17 cellular contexts compared by ENCODE assay signal in genomic region chr9:123265833-123266232, GRCh38. TPM values are rescaled to one million over a fixed set of nuclear protein-coding genes. Genes with fewer than 3 reads are reported as not detected.
DNase-seq lines count a peak whose midpoint lies in the region; ATAC-seq and TF ChIP-seq lines count a peak whose summit lies in the region.
"Had no signal": no experiment of that assay in that cellular context is flagged by ENCODE, and none has a peak within 500 bp of the region (broad histone marks: within the 10 kb centered on the region; RNA-seq: fewer than 3 reads in every experiment).

No MANE protein-coding gene starts in this region.

- TF ChIP-seq CTCF in GM12865 (IDR thresholded peaks at IDR 0.05; ENCODE audit: insufficient read depth, low read depth, low read length, missing control alignments) (no peak), neural crest cell (conservative IDR thresholded peaks at IDR 0.05) (no peak)

- peaks cover 39% of the 10 kb centered on the region for H3K4me1 ChIP-seq in HUES64 (ENCODE audit: insufficient read depth, low read length)
- H3K4me1 ChIP-seq: SJCRH30 had no signal

- H3K36me3 ChIP-seq in HUES64 (ENCODE audit: insufficient read depth, low read length), result no peaks in the 10 kb centered on the region
- H3K36me3 ChIP-seq: ascending aorta, SJCRH30, tibial nerve had no signal

- H3K4me1 Mint-ChIP-seq in T-helper 17 cell (peaks cover 43% of the 10 kb centered on the region), neural crest cell (peaks cover 30% of the 10 kb centered on the region)

- H3K27me3 ChIP-seq in HUES64 (ENCODE audit: insufficient read depth, low read length), result peaks cover 12% of the 10 kb centered on the region; the same call in 1 of the 2 replicates
- H3K27me3 ChIP-seq: ascending aorta, SJCRH30, tibial nerve had no signal

- no peak for ATAC-seq in T-helper 17 cell
- no peak for ATAC-seq in GM19463 (IDR thresholded peaks at IDR 0.05; ENCODE audit: unreplicated experiment)

- WGBS in HUES64, result 89% methylated on average over 4 of the region's 4 CpGs

- DNase-seq in GM12865 (ENCODE audit: low read depth), result peak; percentile 46
- DNase-seq in T-helper 17 cell, result no peak
- no peak for DNase-seq in neural crest cell (ENCODE audit: low read depth, low spot score)
- no peak for DNase-seq in activated gamma-delta T cell (lab: John Stamatoyannopoulos, UW)
- DNase-seq in activated CD4-positive, CD25-positive, alpha-beta regulatory T cell (lab: John Stamatoyannopoulos, UW), result no peak
- DNase-seq: activated effector memory CD4-positive, alpha-beta T cell treated with Interleukin-2 at 50 U/mL for 16 hours; dermis blood vessel endothelial cell; GF-D8; HFFc6; NCI-H2081 treated with DMSO at 0.1 percent for 48 hours; NCI-H748 treated with DMSO at 0.1 percent for 48 hours; SJCRH30 had no signal

- no peak overlapping the region for H3K27ac ChIP-seq in HUES64 (ENCODE audit: low read depth, low read length)
- H3K27ac ChIP-seq: ascending aorta, hepatocyte, SJCRH30, tibial nerve had no signal

- H3K27me3 Mint-ChIP-seq in T-helper 17 cell, result no peaks in the 10 kb centered on the region
- H3K27me3 Mint-ChIP-seq in neural crest cell (ENCODE audit: low read depth), result peaks cover 8% of the 10 kb centered on the region

- H3K9me3 ChIP-seq in HUES64 (ENCODE audit: insufficient read depth, low read depth, low read length) (no peaks in the 10 kb centered on the region), T-helper 17 cell (ENCODE audit: control insufficient read depth, low read length, poor library complexity, severe bottlenecking) (no peaks in the 10 kb centered on the region)
- H3K9me3 ChIP-seq: ascending aorta, SJCRH30, tibial nerve had no signal

- H3K9me3 Mint-ChIP-seq in neural crest cell, result no peaks in the 10 kb centered on the region
- H3K9me3 Mint-ChIP-seq: HFFc6 had no signal

- no peak overlapping the region for H3K9ac ChIP-seq in HUES64 (ENCODE audit: low read depth, low read length)

- no peak overlapping the region for H3K4me3 ChIP-seq in GM12865 (ENCODE audit: low read depth, low read length)
- H3K4me3 ChIP-seq in HUES64 (ENCODE audit: low read length), result peak overlapping the region; percentile 66; the same call in 1 of the 2 replicates
- H3K4me3 ChIP-seq: ascending aorta, hepatocyte, SJCRH30, tibial nerve had no signal

- H3K27ac Mint-ChIP-seq in T-helper 17 cell (peak overlapping the region; percentile 90), neural crest cell (ENCODE audit: unreplicated experiment) (no peak overlapping the region)
- H3K27ac Mint-ChIP-seq: HFFc6 had no signal

- H3K4me3 Mint-ChIP-seq in T-helper 17 cell, result peak overlapping the region; percentile 94
- peak overlapping the region; percentile 48 for H3K4me3 Mint-ChIP-seq in neural crest cell
- H3K4me3 Mint-ChIP-seq: HFFc6 had no signal

- no peaks in the 10 kb centered on the region for H3K36me3 Mint-ChIP-seq in T-helper 17 cell (ENCODE audit: low read depth)
- no peaks in the 10 kb centered on the region for H3K36me3 Mint-ChIP-seq in neural crest cell (ENCODE audit: low read depth)

RNA-seq across cellular contexts. Expression of gene STRBP, which starts 2.6 kb away (rescaled TPM):
- 50.0 TPM for polyA plus RNA-seq in HUES64 (2013, experiment 1 of 2)
- 58.3 TPM for polyA plus RNA-seq in HUES64 (2013, experiment 2 of 2)
- total RNA-seq in T-helper 17 cell (10 to 100 TPM; 11.1 to 15.4 TPM), neural crest cell (58.9 and 66.5 TPM in 2 replicates)
